Comparison of ENCODE assay signal across 15 cellular contexts in genomic region chr11:22554221-22554620, GRCh38.
DNase-seq lines count a peak whose midpoint lies in the region; ATAC-seq and TF ChIP-seq lines count a peak whose summit lies in the region.
"Had no signal": no experiment of that assay in that cellular context is flagged by ENCODE, and none has a peak within 500 bp of the region (broad histone marks: within the 10 kb centered on the region; RNA-seq: fewer than 3 reads in every experiment).

No MANE protein-coding gene starts in this region.

- intact Hi-C loops in right lobe of liver (cut with DNase I): no loop called here
- intact Hi-C loops in A673 (cut with micrococcal nuclease; ENCODE audit: unreplicated experiment): no loop called here

- H3K4me1 ChIP-seq in Karpas-422 (ENCODE audit: low read length): no peaks in the 10 kb centered on the region
- no peaks in the 10 kb centered on the region for H3K4me1 ChIP-seq in right lobe of liver
- peaks cover 6% of the 10 kb centered on the region for H3K4me1 ChIP-seq in A673 (ENCODE audit: insufficient read depth, low read length, poor library complexity, severe bottlenecking)
- H3K4me1 ChIP-seq: colonic mucosa, spleen had no signal

- H3K27me3 Mint-ChIP-seq in nephron progenitor cell (ENCODE audit: low read depth, poor library complexity): peaks cover 2% of the 10 kb centered on the region

- ATAC-seq in GM19025 (IDR thresholded peaks at IDR 0.05; ENCODE audit: low read depth, unreplicated experiment): peak; percentile 72
- peak; percentile 65 for ATAC-seq in HG02571 (IDR thresholded peaks at IDR 0.05; ENCODE audit: unreplicated experiment)
- ATAC-seq in HG03196 (IDR thresholded peaks at IDR 0.05; ENCODE audit: unreplicated experiment): peak; percentile 80
- ATAC-seq in right lobe of liver: no peak
- ATAC-seq: HCT116; natural killer cell treated with Interleukin-12 subunit alpha and Interleukin-12 subunit beta and Interleukin-15 and Interleukin-18, amount 100 ng/mL, for 72 hours had no signal

- no peak overlapping the region for H3K27ac Mint-ChIP-seq in nephron progenitor cell
- H3K27ac Mint-ChIP-seq: activated naive CD4-positive, alpha-beta T cell treated with anti-CD3 and anti-CD28 coated beads, Interleukin-2, amount 50 U/mL, for 72 hours; natural killer cell treated with Interleukin-12 subunit alpha and Interleukin-12 subunit beta and Interleukin-15 and Interleukin-18, amount 100 ng/mL, for 72 hours had no signal

- 14% methylated on average over 1 of the region's 1 CpG for WGBS in right lobe of liver (ENCODE audit: insufficient coverage, low coverage, low lambda C conversion rate, missing lambda C conversion rate)

- CTCF ChIA-PET in A673 (lab: Charles Lee): no interaction called here

- H3K9me3 Mint-ChIP-seq in nephron progenitor cell: no peaks in the 10 kb centered on the region
- H3K9me3 Mint-ChIP-seq: activated naive CD4-positive, alpha-beta T cell treated with anti-CD3 and anti-CD28 coated beads, Interleukin-2, amount 50 U/mL, for 72 hours had no signal

- H3K27ac ChIP-seq in Karpas-422 (ENCODE audit: low read length) (no peak overlapping the region), right lobe of liver (no peak overlapping the region), A673 (ENCODE audit: low read depth, low read length, poor library complexity, severe bottlenecking) (no peak overlapping the region)
- H3K27ac ChIP-seq: colonic mucosa, SK-N-MC, spleen had no signal

- TF ChIP-seq CTCF in GM12864 (IDR thresholded peaks at IDR 0.05; ENCODE audit: low read depth, low read length, missing control alignments) (no peak), right lobe of liver (IDR thresholded peaks at IDR 0.05) (no peak), nephron progenitor cell (IDR thresholded peaks at IDR 0.05) (no peak), A673 (conservative IDR thresholded peaks at IDR 0.05; ENCODE audit: low read depth, low read length) (no peak)

- no peaks in the 10 kb centered on the region for H3K4me1 Mint-ChIP-seq in nephron progenitor cell

- H3K9ac ChIP-seq in Karpas-422 (ENCODE audit: low read length): no peak overlapping the region

- H2AFZ ChIP-seq in Karpas-422 (ENCODE audit: low read length): no peak overlapping the region

- no peaks in the 10 kb centered on the region for H3K36me3 Mint-ChIP-seq in nephron progenitor cell (ENCODE audit: low read depth)
- H3K36me3 Mint-ChIP-seq: activated naive CD4-positive, alpha-beta T cell treated with anti-CD3 and anti-CD28 coated beads, Interleukin-2, amount 50 U/mL, for 72 hours; natural killer cell treated with Interleukin-12 subunit alpha and Interleukin-12 subunit beta and Interleukin-15 and Interleukin-18, amount 100 ng/mL, for 72 hours had no signal

- H3K36me3 ChIP-seq in Karpas-422 (ENCODE audit: insufficient read depth, low read length) (no peaks in the 10 kb centered on the region), right lobe of liver (no peaks in the 10 kb centered on the region), A673 (ENCODE audit: insufficient read depth, low read length, poor library complexity, severe bottlenecking) (no peaks in the 10 kb centered on the region)
- H3K36me3 ChIP-seq: colonic mucosa, spleen had no signal

- H3K79me2 ChIP-seq in Karpas-422 (ENCODE audit: low read length): no peaks in the 10 kb centered on the region

- BruUV-seq in A673 (replicated peaks; lab: Mats Ljungman, UMichigan): no TSS peak

- no peaks in the 10 kb centered on the region for H3K9me2 ChIP-seq in Karpas-422 (replicated peaks; ENCODE audit: insufficient read depth, low read length)

- peak; percentile 0 for DNase-seq in GM12864 (ENCODE audit: low read depth)
- DNase-seq in Karpas-422: no peak
- DNase-seq in right lobe of liver: no peak
- no peak for DNase-seq in nephron progenitor cell
- DNase-seq in A673 (ENCODE audit: low spot score): no peak
- DNase-seq: activated CD4-positive, CD25-positive, alpha-beta regulatory T cell treated with anti-CD3 and anti-CD28 coated beads, Interleukin-2, amount 50 U/mL, for 72 hours; colonic mucosa; spleen had no signal

- POLR2A ChIA-PET in A673 (lab: Charles Lee; ENCODE audit: low non-redundant PET): no interaction called here

- H3K4me2 ChIP-seq in Karpas-422 (ENCODE audit: low read depth, low read length, poor library complexity, severe bottlenecking): no peak overlapping the region

- no peaks in the 10 kb centered on the region for H3K27me3 ChIP-seq in Karpas-422 (ENCODE audit: low read length)
- H3K27me3 ChIP-seq in right lobe of liver: no peaks in the 10 kb centered on the region
- no peaks in the 10 kb centered on the region for H3K27me3 ChIP-seq in A673 (replicated peaks; ENCODE audit: insufficient read depth, low read depth, low read length, poor library complexity)
- H3K27me3 ChIP-seq: colonic mucosa, spleen had no signal

- H3K9me3 ChIP-seq in Karpas-422 (ENCODE audit: low read length) (no peaks in the 10 kb centered on the region), right lobe of liver (no peaks in the 10 kb centered on the region), A673 (ENCODE audit: low read depth, low read length, poor library complexity, severe bottlenecking) (no peaks in the 10 kb centered on the region)
- H3K9me3 ChIP-seq: colonic mucosa, spleen had no signal

- TF ChIP-seq POLR2A in right lobe of liver (IDR thresholded peaks at IDR 0.05): no peak

- no peak overlapping the region for H3K4me3 ChIP-seq in GM12864 (ENCODE audit: low read depth, low read length)
- no peak overlapping the region for H3K4me3 ChIP-seq in Karpas-422 (ENCODE audit: low read length)
- no peak overlapping the region for H3K4me3 ChIP-seq in right lobe of liver
- H3K4me3 ChIP-seq in A673 (ENCODE audit: low read depth, low read length, poor library complexity, severe bottlenecking): no peak overlapping the region
- H3K4me3 ChIP-seq: colonic mucosa, SK-N-MC, spleen had no signal

- no peak overlapping the region for H3K4me3 Mint-ChIP-seq in nephron progenitor cell
- H3K4me3 Mint-ChIP-seq: natural killer cell treated with Interleukin-12 subunit alpha and Interleukin-12 subunit beta and Interleukin-15 and Interleukin-18, amount 100 ng/mL, for 72 hours had no signal

- no peaks in the 10 kb centered on the region for H4K20me1 ChIP-seq in Karpas-422 (ENCODE audit: insufficient read depth, low read depth, low read length)

Comparison
In these comparisons a context has a peak if more than half of its experiments do, and no peak if none do; other contexts are left out.
1. ATAC-seq: peak in GM19025 (single experiment), HG02571 (single experiment) and HG03196 (single experiment); none in right lobe of liver (0 of 4).